ENCODE assay signal across 28 cellular contexts in the genomic region with DNA sequence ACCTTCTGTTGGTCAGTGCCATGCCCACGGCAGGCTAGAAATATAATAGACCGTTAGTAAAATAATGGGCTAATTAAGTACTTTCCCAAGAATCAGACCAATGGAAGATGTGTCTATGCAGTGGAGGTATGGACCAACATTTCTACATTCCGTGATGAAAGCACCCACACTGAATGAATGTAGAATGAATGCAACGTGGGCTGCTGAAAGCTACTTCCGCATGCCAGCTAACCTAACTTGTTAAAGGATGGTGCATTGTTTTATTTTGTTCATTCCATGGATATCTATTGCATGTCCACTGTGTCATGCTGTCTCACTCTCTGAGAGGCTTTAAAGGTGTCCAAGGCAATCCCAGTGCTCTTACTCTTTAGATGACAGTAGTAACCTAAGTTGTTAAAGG.
"Had no signal": no experiment of that assay in that cellular context is flagged by ENCODE, and none has a peak within 500 bp of the region (broad histone marks: within the 10 kb centered on the region; RNA-seq: fewer than 3 reads in every experiment).

No MANE protein-coding gene starts in this region.

- ATAC-seq: naive thymus-derived CD4-positive, alpha-beta T cell; natural killer cell; psoas muscle; right cardiac atrium; right lobe of liver; stimulated activated memory B cell treated with anti-CD40 and anti-IgM and Interleukin-4, amounts not matched to agents 10 μg/mL and 1 μg/mL and 100 μg/mL, for 72 hours; stimulated activated naive CD8-positive, alpha-beta T cell treated with anti-CD3 and anti-CD28 coated beads, Interleukin-15, amount 100 ng/mL, for 72 hours; stimulated activated naive CD8-positive, alpha-beta T cell treated with anti-CD3 and anti-CD28 coated beads, Interleukin-15, Interleukin-2, amounts not matched to agents 100 U/mL and 50 U/mL, for 24 hours had no signal

- H3K4me3 ChIP-seq: neural progenitor cell, ovary, psoas muscle, right lobe of liver, sigmoid colon, suprapubic skin, testis, tibial artery, transverse colon, upper lobe of left lung, vagina had no signal

- DNase-seq: naive thymus-derived CD4-positive, alpha-beta T cell; natural killer cell; occipital lobe; ovary; posterior cingulate gyrus; psoas muscle; right cardiac atrium; right lobe of liver; sigmoid colon; small intestine; stimulated activated CD4-positive, alpha-beta T cell treated with anti-CD3 and anti-CD28 coated beads, Interleukin-1b, Interleukin-23, amount 100 ng/mL, for 48 hours; stimulated activated CD4-positive, alpha-beta T cell treated with anti-CD3 and anti-CD28 coated beads, Interleukin-4, amount 100 ng/mL, for 1 hour; stimulated activated CD4-positive, alpha-beta T cell treated with anti-CD3 and anti-CD28 coated beads, Interleukin-4, amount 100 ng/mL, for 4 hours; stimulated activated CD8-positive, alpha-beta memory T cell treated with anti-CD3 and anti-CD28 coated beads, Interleukin-4, amount 100 ng/mL, for 48 hours; stimulated activated naive CD4-positive, alpha-beta T cell; stimulated activated naive CD8-positive, alpha-beta T cell treated with anti-CD3 and anti-CD28 coated beads, Interleukin-15, amount 100 ng/mL, for 72 hours; stimulated activated naive CD8-positive, alpha-beta T cell treated with anti-CD3 and anti-CD28 coated beads, Interleukin-15, Interleukin-2, amounts not matched to agents 100 U/mL and 50 U/mL, for 24 hours; substantia nigra; testis; tibial artery; transverse colon; upper lobe of left lung had no signal

- FAIRE-seq: small intestine, urothelium cell line had no signal

- H3K9ac ChIP-seq: neural progenitor cell, parathyroid adenoma had no signal

- H3K36me3 ChIP-seq: neural progenitor cell, ovary, right lobe of liver, sigmoid colon, suprapubic skin, tibial artery, transverse colon, upper lobe of left lung, vagina had no signal

- H3K79me2 ChIP-seq: parathyroid adenoma had no signal

- H3K27me3 ChIP-seq: neural progenitor cell, ovary, right lobe of liver, sigmoid colon, suprapubic skin, testis, tibial artery, transverse colon, upper lobe of left lung, vagina had no signal

- H2AFZ ChIP-seq: neural progenitor cell, parathyroid adenoma had no signal

- H3K27ac ChIP-seq: neural progenitor cell, ovary, parathyroid adenoma, psoas muscle, right lobe of liver, sigmoid colon, suprapubic skin, testis, tibial artery, transverse colon, upper lobe of left lung, vagina had no signal

- H3K4me1 ChIP-seq: neural progenitor cell, parathyroid adenoma, psoas muscle, right lobe of liver, sigmoid colon, suprapubic skin, testis, tibial artery, transverse colon, upper lobe of left lung, vagina had no signal

- H3K4me2 ChIP-seq: neural progenitor cell had no signal

- H3K9me3 ChIP-seq: ovary, psoas muscle, right lobe of liver, sigmoid colon, suprapubic skin, testis, tibial artery, transverse colon, upper lobe of left lung, vagina had no signal
